Comparison of ENCODE assay signal across 8 cellular contexts in genomic region chr18:9135081-9135911, GRCh38. TPM values are rescaled to one million over a fixed set of nuclear protein-coding genes. Genes with fewer than 3 reads are reported as not detected.
DNase-seq lines count a peak whose midpoint lies in the region; ATAC-seq and TF ChIP-seq lines count a peak whose summit lies in the region.

No MANE protein-coding gene starts in this region.

- H3K4me3 ChIP-seq in Peyer's patch (peak overlapping the region; percentile 76 to 95 (median 82)), fibroblast of pulmonary artery (replicated peaks; ENCODE audit: low read depth, low read length) (peak overlapping the region; percentile 70), skeletal muscle satellite cell (ENCODE audit: low read length) (peak overlapping the region; percentile 93)

- H3K27ac ChIP-seq in Peyer's patch, result peak overlapping the region; percentile 97 to 100 (median 100)

- TF ChIP-seq CTCF in Peyer's patch (IDR thresholded peaks at IDR 0.05) (peak in 2 of 6 experiments; percentile 2 to 7), fibroblast of pulmonary artery (IDR thresholded peaks at IDR 0.05; ENCODE audit: low read length, missing control alignments) (no peak)

- peak; percentile 0 for ATAC-seq in GM19467 (IDR thresholded peaks at IDR 0.05; ENCODE audit: unreplicated experiment)
- no peak for ATAC-seq in HG03097 (IDR thresholded peaks at IDR 0.05; ENCODE audit: low FRiP score, unreplicated experiment)
- ATAC-seq in GM18858 (IDR thresholded peaks at IDR 0.05; ENCODE audit: unreplicated experiment), result no peak

- peak in 1 of 2 donors; percentile 39 for TF ChIP-seq POLR2A in Peyer's patch (IDR thresholded peaks at IDR 0.05)

- peak in 1 of 3 donors; percentile 44 for DNase-seq in Peyer's patch
- DNase-seq in fibroblast of pulmonary artery (ENCODE audit: low read depth), result no peak
- no peak for DNase-seq in foreskin melanocyte
- DNase-seq in NCI-H2107 (lab: John Stamatoyannopoulos, UW), result no peak

- peak overlapping the region; percentile 94 for H3K9ac ChIP-seq in skeletal muscle satellite cell (ENCODE audit: low read depth, low read length)

- peak overlapping the region; percentile 90 for H3K4me2 ChIP-seq in skeletal muscle satellite cell (ENCODE audit: low read length)

- H3K36me3 ChIP-seq in Peyer's patch (peaks cover 0 to 17% (median 0%) of the 10 kb centered on the region in 3 donors), skeletal muscle satellite cell (ENCODE audit: insufficient read depth, low read length) (peaks cover 30% of the 10 kb centered on the region)

- no peaks in the 10 kb centered on the region for H3K27me3 ChIP-seq in Peyer's patch
- no peaks in the 10 kb centered on the region for H3K27me3 ChIP-seq in skeletal muscle satellite cell (ENCODE audit: control insufficient read depth, insufficient read depth, low read length)

- peaks cover 0 to 29% (median 10%) of the 10 kb centered on the region in 4 donors for H3K4me1 ChIP-seq in Peyer's patch
- peaks cover 23% of the 10 kb centered on the region for H3K4me1 ChIP-seq in skeletal muscle satellite cell (ENCODE audit: control insufficient read depth, insufficient read depth, low read length)

- H3K9me3 ChIP-seq in Peyer's patch (no peaks in the 10 kb centered on the region), skeletal muscle satellite cell (replicated peaks; ENCODE audit: low read length) (no peaks in the 10 kb centered on the region)

RNA-seq across cellular contexts. Expression of gene ANKRD12, which starts 1.3 kb away (rescaled TPM):
- total RNA-seq in Peyer's patch, result 100 to 1,000 TPM in 1 of 4 donors, 10 to 100 TPM in 3; 39.9 to 172 (median 58.9) TPM
- total RNA-seq in skeletal muscle satellite cell (2012; rRNA removed), result 15.1 and 17.5 TPM in 2 replicates

RNA-seq across cellular contexts. Expression of gene NDUFV2, which starts 32.8 kb away (rescaled TPM):
- 100 to 1,000 TPM in 2 of 4 donors, 10 to 100 TPM in 2; 83.3 to 132 (median 106) TPM for total RNA-seq in Peyer's patch
- 150 and 225 TPM in 2 replicates for total RNA-seq in skeletal muscle satellite cell (2012; rRNA removed)
